1 cellular context compared by ENCODE assay signal in the genomic region with DNA sequence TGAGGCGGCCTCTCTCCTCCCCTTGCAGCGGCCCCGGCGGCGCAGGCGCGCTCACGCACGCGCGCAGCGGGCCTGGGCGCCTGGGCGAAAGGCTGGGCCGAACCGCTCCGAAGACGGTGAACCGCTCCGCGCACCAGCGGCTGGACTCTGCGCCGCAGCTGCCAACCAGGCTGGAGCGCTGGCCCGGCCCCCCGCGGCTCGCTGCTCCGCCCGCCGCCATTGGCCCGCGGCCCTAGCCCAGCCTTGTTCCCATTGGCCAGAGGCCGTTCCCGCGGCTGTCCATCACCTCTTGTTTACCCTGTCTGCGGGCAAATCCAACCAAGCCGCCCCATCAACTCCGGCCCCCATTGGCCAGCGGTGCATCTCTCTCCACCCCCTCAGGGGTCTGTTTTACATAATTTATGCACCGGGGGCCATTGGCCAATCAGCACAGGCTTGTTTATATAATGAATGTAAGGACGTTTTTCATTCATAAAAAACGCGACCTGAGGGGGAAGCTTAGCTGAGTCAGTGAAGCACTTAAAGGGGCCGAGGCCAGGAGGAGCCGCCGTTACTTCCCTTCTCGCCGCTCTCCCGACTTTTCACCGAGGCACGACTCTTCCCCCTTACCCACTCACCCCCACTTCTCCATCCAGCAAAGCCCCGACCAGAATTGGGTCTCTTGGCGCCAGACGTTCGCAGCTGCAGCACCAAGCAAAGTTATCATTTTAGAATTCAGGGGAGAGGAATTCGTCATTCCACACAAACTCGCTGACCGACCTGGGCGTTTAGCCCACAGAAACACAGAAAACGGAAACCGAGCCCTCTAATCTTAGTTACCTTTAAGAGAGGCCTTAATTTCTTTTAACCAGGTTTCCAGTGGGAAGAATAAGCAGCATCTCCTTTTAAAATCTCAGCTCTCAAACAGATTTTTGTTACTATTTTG.
TF ChIP-seq lines count a peak whose summit lies in the region.

Gene ETV5 (minus strand): TSS at position 149 of the 925 bp plus-strand sequence. CDS start 3,221 bp downstream, outside the sequence.

TF ChIP-seq in neural cell, 6 proteins besides CTCF, POLR2A, EP300 and RAD21 (continued from another document):
- peak; percentile 9 for TF ChIP-seq SMC3 (conservative IDR thresholded peaks at IDR 0.05; ENCODE audit: poor library complexity)
- TF ChIP-seq MXI1 (conservative IDR thresholded peaks at IDR 0.05; ENCODE audit: poor library complexity, severe bottlenecking): peak; percentile 39
- TF ChIP-seq POLR2AphosphoS5 (IDR thresholded peaks at IDR 0.05): peak; percentile 50
